Comparison of ENCODE assay signal across 8 cellular contexts in genomic region chr2:134120718-134121630, GRCh38.
DNase-seq lines count a peak whose midpoint lies in the region; ATAC-seq, FAIRE-seq and TF ChIP-seq lines count a peak whose summit lies in the region.

No MANE protein-coding gene starts in this region.

- H3K9ac ChIP-seq in kidney (ENCODE audit: low read length in 2 of 2) = peak overlapping the region; percentile 50 to 60

- DNase-seq in GM06990 (ENCODE audit: extremely low read depth, insufficient read length) (peak; percentile 73), LoVo (ENCODE audit: low spot score) (peak; percentile 43), caudate nucleus (lab: John Stamatoyannopoulos, UW) (peak in 49 of 61 donors; percentile 9 to 73 (median 52)), kidney (peak; percentile 87), foreskin melanocyte (no peak)
- peak; percentile 33 to 39 for DNase-seq in stimulated activated CD4-positive, alpha-beta T cell treated with anti-CD3 and anti-CD28 coated beads, Interleukin-1b, Interleukin-23, amount 100 ng/mL, for 1 hour (ENCODE audit: low read depth in 2 of 2)

- H3K4me3 ChIP-seq in GM06990 (replicated peaks; ENCODE audit: low read depth, low read length) (peak overlapping the region; percentile 88), WI38 (ENCODE audit: low read depth, low read length) (peak overlapping the region; percentile 87), kidney (ENCODE audit: low read length in 2 of 2) (peak overlapping the region; percentile 43 to 71)

- H3K9me3 ChIP-seq in kidney (ENCODE audit: control insufficient read depth in 1 of 2, low read length in 2 of 2) = no peaks in the 10 kb centered on the region

- TF ChIP-seq CTCF in GM06990 (IDR thresholded peaks at IDR 0.05; ENCODE audit: insufficient read depth, low read length, poor library complexity, severe bottlenecking) (no peak), WI38 (IDR thresholded peaks at IDR 0.05; ENCODE audit: low read depth, low read length) (no peak), kidney (IDR thresholded peaks at IDR 0.05; ENCODE audit: borderline replicate concordance, extremely low read depth, insufficient read depth) (no peak)

- H3K27me3 ChIP-seq in GM06990 (replicated peaks; ENCODE audit: control insufficient read depth, insufficient read depth, low read length) = no peaks in the 10 kb centered on the region

- intact Hi-C loops in kidney (cut with DNase I) = loop anchor here (10.0 kb wide), 1 partner anchor 124 kb away; no protein-coding TSS in a partner anchor

- peak overlapping the region; percentile 78 for H3K27ac ChIP-seq in caudate nucleus (ENCODE audit: low read depth, low read length)
- peak overlapping the region; percentile 85 to 87 for H3K27ac ChIP-seq in kidney (ENCODE audit: low read depth in 2 of 2, low read length in 2 of 2)

- ATAC-seq in GM21786 (IDR thresholded peaks at IDR 0.05; ENCODE audit: unreplicated experiment) = peak; percentile 29

- peaks cover 7 to 25% of the 10 kb centered on the region in 2 donors for H3K4me1 ChIP-seq in kidney (ENCODE audit: control insufficient read depth in 1 of 2, insufficient read depth in 1 of 2, low read depth in 1 of 2, low read length in 2 of 2)

- FAIRE-seq in kidney (lab: Jason Lieb, UNC) = no peak

- no peaks in the 10 kb centered on the region for H3K36me3 ChIP-seq in GM06990 (ENCODE audit: control insufficient read depth, insufficient read depth, low read length)
- no peaks in the 10 kb centered on the region for H3K36me3 ChIP-seq in kidney (ENCODE audit: control insufficient read depth in 1 of 2, insufficient read depth in 2 of 2, low read length in 2 of 2)
